13 cellular contexts compared by ENCODE assay signal in genomic region chr10:44261710-44262455, GRCh38.
DNase-seq lines count a peak whose midpoint lies in the region; ATAC-seq and TF ChIP-seq lines count a peak whose summit lies in the region.
"Had no signal": no experiment of that assay in that cellular context is flagged by ENCODE, and none has a peak within 500 bp of the region (broad histone marks: within the 10 kb centered on the region; RNA-seq: fewer than 3 reads in every experiment).

No MANE protein-coding gene starts in this region.

- POLR2A ChIA-PET in activated CD8-positive, alpha-beta T cell treated with anti-CD3 and anti-CD28 coated beads for 36 hours (lab: Charles Lee): no interaction called here
- POLR2A ChIA-PET in activated CD8-positive, alpha-beta T cell treated with anti-CD3 and anti-CD28 coated beads, Interleukin-2, amount 10 ng/mL, durations not matched to agents 7 days and 5 days (lab: Charles Lee): no interaction called here

- intact Hi-C loops in activated CD8-positive, alpha-beta T cell treated with anti-CD3 and anti-CD28 coated beads for 36 hours (cut with micrococcal nuclease): no loop called here
- intact Hi-C loops in CD14-positive monocyte (cut with micrococcal nuclease): no loop called here

- peak; percentile 33 for DNase-seq in activated CD8-positive, alpha-beta T cell treated with anti-CD3 and anti-CD28 coated beads for 36 hours
- DNase-seq in activated CD8-positive, alpha-beta T cell treated with anti-CD3 and anti-CD28 coated beads, Interleukin-2, amount 10 ng/mL, durations not matched to agents 7 days and 5 days: no peak
- peak; percentile 46 for DNase-seq in fibroblast of peridontal ligament (ENCODE audit: extremely low read depth)
- no peak for DNase-seq in stimulated activated naive B cell treated with anti-CD40 and anti-IgM and Interleukin-4, amounts not matched to agents 10 μg/mL and 1 μg/mL and 100 μg/mL, for 72 hours
- no peak for DNase-seq in CD14-positive monocyte (ENCODE audit: low spot score)
- no peak for DNase-seq in SHP77 (lab: John Stamatoyannopoulos, UW)
- DNase-seq: caudate nucleus, foreskin keratinocyte, NCI-H526 treated with DMSO at 0.1 percent for 48 hours, T-helper 17 cell had no signal

- H3K4me1 Mint-ChIP-seq in activated CD8-positive, alpha-beta T cell treated with anti-CD3 and anti-CD28 coated beads for 36 hours (ENCODE audit: low read depth): no peaks in the 10 kb centered on the region
- H3K4me1 Mint-ChIP-seq in activated CD8-positive, alpha-beta T cell treated with anti-CD3 and anti-CD28 coated beads, Interleukin-2, amount 10 ng/mL, durations not matched to agents 7 days and 5 days (ENCODE audit: low read depth): no peaks in the 10 kb centered on the region
- H3K4me1 Mint-ChIP-seq in stimulated activated naive B cell treated with anti-CD40 and anti-IgM and Interleukin-4, amounts not matched to agents 10 μg/mL and 1 μg/mL and 100 μg/mL, for 72 hours: no peaks in the 10 kb centered on the region
- H3K4me1 Mint-ChIP-seq in CD14-positive monocyte: no peaks in the 10 kb centered on the region
- H3K4me1 Mint-ChIP-seq: T-helper 17 cell had no signal

- H3K36me3 Mint-ChIP-seq in activated CD8-positive, alpha-beta T cell treated with anti-CD3 and anti-CD28 coated beads for 36 hours (ENCODE audit: low read depth): no peaks in the 10 kb centered on the region
- no peaks in the 10 kb centered on the region for H3K36me3 Mint-ChIP-seq in activated CD8-positive, alpha-beta T cell treated with anti-CD3 and anti-CD28 coated beads, Interleukin-2, amount 10 ng/mL, durations not matched to agents 7 days and 5 days (ENCODE audit: low read depth)
- H3K36me3 Mint-ChIP-seq in stimulated activated naive B cell treated with anti-CD40 and anti-IgM and Interleukin-4, amounts not matched to agents 10 μg/mL and 1 μg/mL and 100 μg/mL, for 72 hours: no peaks in the 10 kb centered on the region
- H3K36me3 Mint-ChIP-seq in CD14-positive monocyte: no peaks in the 10 kb centered on the region

- H3K9me3 Mint-ChIP-seq in activated CD8-positive, alpha-beta T cell treated with anti-CD3 and anti-CD28 coated beads for 36 hours: peaks cover 2% of the 10 kb centered on the region
- no peaks in the 10 kb centered on the region for H3K9me3 Mint-ChIP-seq in activated CD8-positive, alpha-beta T cell treated with anti-CD3 and anti-CD28 coated beads, Interleukin-2, amount 10 ng/mL, durations not matched to agents 7 days and 5 days (ENCODE audit: insufficient read depth)
- peaks cover 2 to 10% of the 10 kb centered on the region in 2 donors for H3K9me3 Mint-ChIP-seq in stimulated activated naive B cell treated with anti-CD40 and anti-IgM and Interleukin-4, amounts not matched to agents 10 μg/mL and 1 μg/mL and 100 μg/mL, for 72 hours
- H3K9me3 Mint-ChIP-seq in CD14-positive monocyte: peaks cover 3 to 32% (median 12%) of the 10 kb centered on the region in 7 donors

- ATAC-seq in activated CD8-positive, alpha-beta T cell treated with anti-CD3 and anti-CD28 coated beads for 36 hours: no peak
- no peak for ATAC-seq in activated CD8-positive, alpha-beta T cell treated with anti-CD3 and anti-CD28 coated beads, Interleukin-2, amount 10 ng/mL, durations not matched to agents 7 days and 5 days
- peak; percentile 36 for ATAC-seq in HG02870 (IDR thresholded peaks at IDR 0.05; ENCODE audit: unreplicated experiment)
- ATAC-seq in stimulated activated naive B cell treated with anti-CD40 and anti-IgM and Interleukin-4, amounts not matched to agents 10 μg/mL and 1 μg/mL and 100 μg/mL, for 72 hours (replicated peaks): no peak
- no peak for ATAC-seq in GM21576 (IDR thresholded peaks at IDR 0.05; ENCODE audit: unreplicated experiment)
- ATAC-seq: A549, foreskin keratinocyte, T-helper 17 cell had no signal

- CTCF ChIA-PET in activated CD8-positive, alpha-beta T cell treated with anti-CD3 and anti-CD28 coated beads for 36 hours (lab: Charles Lee): no interaction called here
- CTCF ChIA-PET in activated CD8-positive, alpha-beta T cell treated with anti-CD3 and anti-CD28 coated beads, Interleukin-2, amount 10 ng/mL, durations not matched to agents 7 days and 5 days (lab: Charles Lee): no interaction called here

- no peaks in the 10 kb centered on the region for H3K27me3 Mint-ChIP-seq in activated CD8-positive, alpha-beta T cell treated with anti-CD3 and anti-CD28 coated beads for 36 hours
- no peaks in the 10 kb centered on the region for H3K27me3 Mint-ChIP-seq in activated CD8-positive, alpha-beta T cell treated with anti-CD3 and anti-CD28 coated beads, Interleukin-2, amount 10 ng/mL, durations not matched to agents 7 days and 5 days (ENCODE audit: low read depth)
- peaks cover 0 to 3% of the 10 kb centered on the region in 2 donors for H3K27me3 Mint-ChIP-seq in stimulated activated naive B cell treated with anti-CD40 and anti-IgM and Interleukin-4, amounts not matched to agents 10 μg/mL and 1 μg/mL and 100 μg/mL, for 72 hours
- H3K27me3 Mint-ChIP-seq in CD14-positive monocyte (ENCODE audit: low read depth in 3 of 3): peaks cover 2 to 5% (median 2%) of the 10 kb centered on the region in 3 donors

- TF ChIP-seq CTCF in activated CD8-positive, alpha-beta T cell treated with anti-CD3 and anti-CD28 coated beads for 36 hours (IDR thresholded peaks at IDR 0.05): no peak
- no peak for TF ChIP-seq CTCF in CD14-positive monocyte (IDR thresholded peaks at IDR 0.05)

- no peak overlapping the region for H3K27ac Mint-ChIP-seq in activated CD8-positive, alpha-beta T cell treated with anti-CD3 and anti-CD28 coated beads for 36 hours
- H3K27ac Mint-ChIP-seq in activated CD8-positive, alpha-beta T cell treated with anti-CD3 and anti-CD28 coated beads, Interleukin-2, amount 10 ng/mL, durations not matched to agents 7 days and 5 days: no peak overlapping the region
- peak overlapping the region; percentile 27 for H3K27ac Mint-ChIP-seq in stimulated activated naive B cell treated with anti-CD40 and anti-IgM and Interleukin-4, amounts not matched to agents 10 μg/mL and 1 μg/mL and 100 μg/mL, for 72 hours
- H3K27ac Mint-ChIP-seq in CD14-positive monocyte: no peak overlapping the region
- H3K27ac Mint-ChIP-seq: T-helper 17 cell had no signal

- no peak overlapping the region for H3K4me3 Mint-ChIP-seq in activated CD8-positive, alpha-beta T cell treated with anti-CD3 and anti-CD28 coated beads for 36 hours
- no peak overlapping the region for H3K4me3 Mint-ChIP-seq in activated CD8-positive, alpha-beta T cell treated with anti-CD3 and anti-CD28 coated beads, Interleukin-2, amount 10 ng/mL, durations not matched to agents 7 days and 5 days
- no peak overlapping the region for H3K4me3 Mint-ChIP-seq in stimulated activated naive B cell treated with anti-CD40 and anti-IgM and Interleukin-4, amounts not matched to agents 10 μg/mL and 1 μg/mL and 100 μg/mL, for 72 hours
- H3K4me3 Mint-ChIP-seq in CD14-positive monocyte: no peak overlapping the region
- H3K4me3 Mint-ChIP-seq: T-helper 17 cell had no signal

Comparison
In these comparisons a context has a peak if more than half of its experiments do, and no peak if none do; other contexts are left out.
1. DNase-seq: peak in activated CD8-positive, alpha-beta T cell treated with anti-CD3 and anti-CD28 coated beads for 36 hours (single experiment) and fibroblast of peridontal ligament (single experiment); none in activated CD8-positive, alpha-beta T cell treated with anti-CD3 and anti-CD28 coated beads, Interleukin-2, amount 10 ng/mL, durations not matched to agents 7 days and 5 days (single experiment), stimulated activated naive B cell treated with anti-CD40 and anti-IgM and Interleukin-4, amounts not matched to agents 10 μg/mL and 1 μg/mL and 100 μg/mL, for 72 hours (single experiment), CD14-positive monocyte (single experiment) and SHP77 (0 of 2).